In the genomic region with DNA sequence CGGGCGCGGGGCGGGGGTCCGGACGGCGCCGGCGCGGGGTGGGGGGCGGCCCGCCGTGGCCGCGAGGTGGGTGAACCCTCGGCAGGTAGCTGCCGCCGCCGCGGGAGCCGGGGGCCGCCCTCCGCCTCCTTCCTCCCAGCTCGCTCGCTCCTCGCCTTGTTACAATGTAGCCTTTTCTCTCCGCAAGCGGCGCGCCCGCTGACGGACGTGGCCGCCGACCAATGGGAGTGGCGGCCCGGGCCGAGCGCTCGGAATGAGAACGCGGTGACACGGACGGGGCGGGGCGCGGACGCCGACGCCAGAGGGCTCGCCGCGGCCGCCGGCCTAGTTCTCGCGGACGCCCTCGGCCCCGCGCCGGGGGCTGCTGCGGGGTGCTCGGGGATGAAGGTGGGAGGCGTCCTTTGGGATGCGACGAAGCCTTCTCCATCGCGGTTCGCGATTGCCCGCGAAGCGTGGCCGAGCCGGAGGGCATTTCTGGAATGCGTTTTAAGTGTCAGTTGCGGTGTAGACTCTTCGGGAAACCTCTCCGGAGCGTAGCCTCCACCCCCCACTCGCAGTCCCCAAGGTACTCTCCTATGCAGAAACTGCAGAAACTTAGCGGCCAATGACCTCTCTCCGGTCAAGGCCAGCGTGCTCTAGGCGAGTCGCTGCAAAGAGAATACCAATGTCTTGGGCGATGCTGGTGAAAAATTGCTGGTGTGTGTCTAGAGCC, we compare ENCODE assay signal across 1 cellular context.
TF ChIP-seq lines count a peak whose summit lies in the region.

No MANE protein-coding gene starts in this region.

TF ChIP-seq in K562, 482 proteins besides CTCF, POLR2A, EP300 and RAD21 (continued from another document and continues in another):
- TF ChIP-seq ASH1L (IDR thresholded peaks at IDR 0.05; ENCODE audit: borderline replicate concordance, low read depth, partially characterized antibody) (no peak), ZNF217 (CRISPR knock-in tag; IDR thresholded peaks at IDR 0.05) (no peak), SMARCC2 (IDR thresholded peaks at IDR 0.05; ENCODE audit: low read depth) (no peak), ZBTB12 (CRISPR knock-in tag; IDR thresholded peaks at IDR 0.05) (peak; percentile 76), KDM2B (CRISPR knock-in tag; IDR thresholded peaks at IDR 0.05) (no peak; the same call in 1 of the 2 replicates), HNRNPUL1 (IDR thresholded peaks at IDR 0.05; ENCODE audit: low read length) (no peak), SAFB2 (IDR thresholded peaks at IDR 0.05; ENCODE audit: borderline replicate concordance, low read depth, low read length, severe bottlenecking) (no peak), GATAD2A (IDR thresholded peaks at IDR 0.05) (no peak), ZNF436 (CRISPR knock-in tag; IDR thresholded peaks at IDR 0.05) (no peak), ZZZ3 (IDR thresholded peaks at IDR 0.05) (no peak), NCOA4 (IDR thresholded peaks at IDR 0.05; ENCODE audit: partially characterized antibody) (no peak), ZNF75A (CRISPR knock-in tag; IDR thresholded peaks at IDR 0.05) (no peak), BRD4 (IDR thresholded peaks at IDR 0.05) (no peak), ZNF655 (CRISPR knock-in tag; IDR thresholded peaks at IDR 0.05) (no peak), THAP12 (CRISPR knock-in tag; IDR thresholded peaks at IDR 0.05) (0 out of 2 replicates have a peak, but pooled peaks have one; percentile 45), CSDE1 (IDR thresholded peaks at IDR 0.05) (no peak), TAF15 (IDR thresholded peaks at IDR 0.05; ENCODE audit: low read depth, low read length) (no peak), CHD4 (IDR thresholded peaks at IDR 0.05; ENCODE audit: insufficient read depth, insufficient replicate concordance, low read depth, low read length, poor library complexity, severe bottlenecking) (no peak), ZNF134 (CRISPR knock-in tag; conservative IDR thresholded peaks at IDR 0.05) (no peak), SAFB (IDR thresholded peaks at IDR 0.05; ENCODE audit: borderline replicate concordance, low read depth, low read length) (no peak), ZNF668 (CRISPR knock-in tag; IDR thresholded peaks at IDR 0.05) (no peak), NFATC3 (IDR thresholded peaks at IDR 0.05) (no peak), ARID4B (CRISPR knock-in tag; IDR thresholded peaks at IDR 0.05) (peak; percentile 57; the same call in 1 of the 2 replicates), EHMT2 (IDR thresholded peaks at IDR 0.05) (no peak), RBM14 (IDR thresholded peaks at IDR 0.05; ENCODE audit: borderline replicate concordance, insufficient read depth, low read depth, low read length) (no peak), CXXC5 (CRISPR knock-in tag; IDR thresholded peaks at IDR 0.05) (peak; percentile 99), RHOXF2B (CRISPR knock-in tag; conservative IDR thresholded peaks at IDR 0.05) (no peak), MEF2A (IDR thresholded peaks at IDR 0.05; ENCODE audit: control insufficient read depth, low read depth, low read length) (no peak)
- TF ChIP-seq, protein P1, sequence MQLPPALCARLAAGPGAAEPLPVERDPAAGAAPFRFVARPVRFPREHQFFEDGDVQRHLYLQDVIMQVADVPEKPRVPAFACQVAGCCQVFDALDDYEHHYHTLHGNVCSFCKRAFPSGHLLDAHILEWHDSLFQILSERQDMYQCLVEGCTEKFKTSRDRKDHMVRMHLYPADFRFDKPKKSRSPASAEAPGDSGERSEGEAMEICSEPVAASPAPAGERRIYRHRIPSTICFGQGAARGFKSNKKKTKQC (CRISPR knock-in tag; IDR thresholded peaks at IDR 0.05), result 0 out of 2 replicates have a peak, but pooled peaks have one; percentile 31
- TF ChIP-seq, protein P2, sequence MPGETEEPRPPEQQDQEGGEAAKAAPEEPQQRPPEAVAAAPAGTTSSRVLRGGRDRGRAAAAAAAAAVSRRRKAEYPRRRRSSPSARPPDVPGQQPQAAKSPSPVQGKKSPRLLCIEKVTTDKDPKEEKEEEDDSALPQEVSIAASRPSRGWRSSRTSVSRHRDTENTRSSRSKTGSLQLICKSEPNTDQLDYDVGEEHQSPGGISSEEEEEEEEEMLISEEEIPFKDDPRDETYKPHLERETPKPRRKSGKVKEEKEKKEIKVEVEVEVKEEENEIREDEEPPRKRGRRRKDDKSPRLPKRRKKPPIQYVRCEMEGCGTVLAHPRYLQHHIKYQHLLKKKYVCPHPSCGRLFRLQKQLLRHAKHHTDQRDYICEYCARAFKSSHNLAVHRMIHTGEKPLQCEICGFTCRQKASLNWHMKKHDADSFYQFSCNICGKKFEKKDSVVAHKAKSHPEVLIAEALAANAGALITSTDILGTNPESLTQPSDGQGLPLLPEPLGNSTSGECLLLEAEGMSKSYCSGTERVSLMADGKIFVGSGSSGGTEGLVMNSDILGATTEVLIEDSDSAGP (CRISPR knock-in tag; IDR thresholded peaks at IDR 0.05), result no peak
- TF ChIP-seq, protein P3, sequence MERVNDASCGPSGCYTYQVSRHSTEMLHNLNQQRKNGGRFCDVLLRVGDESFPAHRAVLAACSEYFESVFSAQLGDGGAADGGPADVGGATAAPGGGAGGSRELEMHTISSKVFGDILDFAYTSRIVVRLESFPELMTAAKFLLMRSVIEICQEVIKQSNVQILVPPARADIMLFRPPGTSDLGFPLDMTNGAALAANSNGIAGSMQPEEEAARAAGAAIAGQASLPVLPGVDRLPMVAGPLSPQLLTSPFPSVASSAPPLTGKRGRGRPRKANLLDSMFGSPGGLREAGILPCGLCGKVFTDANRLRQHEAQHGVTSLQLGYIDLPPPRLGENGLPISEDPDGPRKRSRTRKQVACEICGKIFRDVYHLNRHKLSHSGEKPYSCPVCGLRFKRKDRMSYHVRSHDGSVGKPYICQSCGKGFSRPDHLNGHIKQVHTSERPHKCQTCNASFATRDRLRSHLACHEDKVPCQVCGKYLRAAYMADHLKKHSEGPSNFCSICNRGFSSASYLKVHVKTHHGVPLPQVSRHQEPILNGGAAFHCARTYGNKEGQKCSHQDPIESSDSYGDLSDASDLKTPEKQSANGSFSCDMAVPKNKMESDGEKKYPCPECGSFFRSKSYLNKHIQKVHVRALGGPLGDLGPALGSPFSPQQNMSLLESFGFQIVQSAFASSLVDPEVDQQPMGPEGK (CRISPR knock-in tag; IDR thresholded peaks at IDR 0.05; ENCODE audit: borderline replicate concordance), result no peak
- TF ChIP-seq, protein P4, sequence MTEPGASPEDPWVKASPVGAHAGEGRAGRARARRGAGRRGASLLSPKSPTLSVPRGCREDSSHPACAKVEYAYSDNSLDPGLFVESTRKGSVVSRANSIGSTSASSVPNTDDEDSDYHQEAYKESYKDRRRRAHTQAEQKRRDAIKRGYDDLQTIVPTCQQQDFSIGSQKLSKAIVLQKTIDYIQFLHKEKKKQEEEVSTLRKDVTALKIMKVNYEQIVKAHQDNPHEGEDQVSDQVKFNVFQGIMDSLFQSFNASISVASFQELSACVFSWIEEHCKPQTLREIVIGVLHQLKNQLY (CRISPR knock-in tag; conservative IDR thresholded peaks at IDR 0.05), result no peak
- TF ChIP-seq, protein P5, sequence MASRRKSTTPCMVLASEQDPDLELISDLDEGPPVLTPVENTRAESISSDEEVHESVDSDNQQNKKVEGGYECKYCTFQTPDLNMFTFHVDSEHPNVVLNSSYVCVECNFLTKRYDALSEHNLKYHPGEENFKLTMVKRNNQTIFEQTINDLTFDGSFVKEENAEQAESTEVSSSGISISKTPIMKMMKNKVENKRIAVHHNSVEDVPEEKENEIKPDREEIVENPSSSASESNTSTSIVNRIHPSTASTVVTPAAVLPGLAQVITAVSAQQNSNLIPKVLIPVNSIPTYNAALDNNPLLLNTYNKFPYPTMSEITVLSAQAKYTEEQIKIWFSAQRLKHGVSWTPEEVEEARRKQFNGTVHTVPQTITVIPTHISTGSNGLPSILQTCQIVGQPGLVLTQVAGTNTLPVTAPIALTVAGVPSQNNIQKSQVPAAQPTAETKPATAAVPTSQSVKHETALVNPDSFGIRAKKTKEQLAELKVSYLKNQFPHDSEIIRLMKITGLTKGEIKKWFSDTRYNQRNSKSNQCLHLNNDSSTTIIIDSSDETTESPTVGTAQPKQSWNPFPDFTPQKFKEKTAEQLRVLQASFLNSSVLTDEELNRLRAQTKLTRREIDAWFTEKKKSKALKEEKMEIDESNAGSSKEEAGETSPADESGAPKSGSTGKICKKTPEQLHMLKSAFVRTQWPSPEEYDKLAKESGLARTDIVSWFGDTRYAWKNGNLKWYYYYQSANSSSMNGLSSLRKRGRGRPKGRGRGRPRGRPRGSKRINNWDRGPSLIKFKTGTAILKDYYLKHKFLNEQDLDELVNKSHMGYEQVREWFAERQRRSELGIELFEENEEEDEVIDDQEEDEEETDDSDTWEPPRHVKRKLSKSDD (conservative IDR thresholded peaks at IDR 0.05; ENCODE audit: low read length), result no peak
- TF ChIP-seq, protein P6, sequence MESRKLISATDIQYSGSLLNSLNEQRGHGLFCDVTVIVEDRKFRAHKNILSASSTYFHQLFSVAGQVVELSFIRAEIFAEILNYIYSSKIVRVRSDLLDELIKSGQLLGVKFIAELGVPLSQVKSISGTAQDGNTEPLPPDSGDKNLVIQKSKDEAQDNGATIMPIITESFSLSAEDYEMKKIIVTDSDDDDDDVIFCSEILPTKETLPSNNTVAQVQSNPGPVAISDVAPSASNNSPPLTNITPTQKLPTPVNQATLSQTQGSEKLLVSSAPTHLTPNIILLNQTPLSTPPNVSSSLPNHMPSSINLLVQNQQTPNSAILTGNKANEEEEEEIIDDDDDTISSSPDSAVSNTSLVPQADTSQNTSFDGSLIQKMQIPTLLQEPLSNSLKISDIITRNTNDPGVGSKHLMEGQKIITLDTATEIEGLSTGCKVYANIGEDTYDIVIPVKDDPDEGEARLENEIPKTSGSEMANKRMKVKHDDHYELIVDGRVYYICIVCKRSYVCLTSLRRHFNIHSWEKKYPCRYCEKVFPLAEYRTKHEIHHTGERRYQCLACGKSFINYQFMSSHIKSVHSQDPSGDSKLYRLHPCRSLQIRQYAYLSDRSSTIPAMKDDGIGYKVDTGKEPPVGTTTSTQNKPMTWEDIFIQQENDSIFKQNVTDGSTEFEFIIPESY (CRISPR knock-in tag; IDR thresholded peaks at IDR 0.05), result no peak
